ENCODE assay signal across 17 cellular contexts in the genomic region with DNA sequence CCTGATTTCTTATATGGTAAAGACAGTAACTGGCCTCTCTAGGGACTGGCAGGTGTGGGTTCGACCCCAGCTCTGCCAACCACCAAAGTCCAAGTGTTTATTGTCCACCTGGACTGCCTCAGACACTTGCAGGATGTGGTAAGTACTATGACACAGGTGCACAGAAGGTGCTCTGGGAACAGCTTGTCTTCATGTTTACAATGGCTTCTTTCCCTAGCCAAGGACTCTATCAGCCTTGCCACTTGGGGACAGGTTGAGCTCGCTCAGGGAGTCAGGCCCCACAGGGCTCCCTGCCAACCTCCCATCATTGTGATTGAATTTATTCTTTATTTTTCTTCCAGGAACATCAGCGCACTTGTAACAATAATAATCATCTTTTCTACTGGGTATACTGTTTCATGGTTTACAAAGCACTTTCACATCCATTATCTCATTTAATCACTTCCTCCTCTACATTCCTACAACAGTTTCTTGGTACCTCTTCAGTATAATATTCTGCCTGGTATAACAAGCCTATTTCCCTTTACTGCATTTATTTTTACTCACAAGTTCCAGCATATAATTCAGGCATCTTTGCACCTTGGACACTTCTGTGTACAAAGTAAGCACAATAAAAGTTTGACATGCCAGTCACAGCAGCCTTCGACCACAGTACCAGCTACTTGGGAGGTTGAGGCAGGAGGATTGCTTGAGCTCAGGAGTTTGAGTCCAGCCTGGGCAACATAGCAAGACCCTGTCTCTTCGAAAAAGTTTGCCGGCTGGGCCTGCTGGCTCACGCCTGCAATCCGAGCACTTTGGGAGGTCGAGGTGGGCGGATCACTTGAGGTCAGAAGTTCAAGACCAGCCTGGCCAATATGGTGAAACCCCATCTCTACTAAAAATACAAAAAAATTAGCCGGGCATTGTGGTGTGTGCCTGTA. TPM values are rescaled to one million over a fixed set of nuclear protein-coding genes. Genes with fewer than 3 reads are reported as not detected.
DNase-seq lines count a peak whose midpoint lies in the region; ATAC-seq and TF ChIP-seq lines count a peak whose summit lies in the region.
"Had no signal": no experiment of that assay in that cellular context is flagged by ENCODE, and none has a peak within 500 bp of the region (broad histone marks: within the 10 kb centered on the region; RNA-seq: fewer than 3 reads in every experiment).

No MANE protein-coding gene starts in this region.

- peaks cover 3% of the 10 kb centered on the region for H3K4me1 Mint-ChIP-seq in activated naive CD4-positive, alpha-beta T cell treated with anti-CD3 and anti-CD28 coated beads, Interleukin-2, amount 50 U/mL, for 24 hours
- H3K4me1 Mint-ChIP-seq in activated naive CD4-positive, alpha-beta T cell treated with anti-CD3 and anti-CD28 coated beads for 36 hours (ENCODE audit: low read depth), result peaks cover 2% of the 10 kb centered on the region
- peaks cover 13% of the 10 kb centered on the region for H3K4me1 Mint-ChIP-seq in type B pancreatic cell (ENCODE audit: unreplicated experiment)
- H3K4me1 Mint-ChIP-seq in stimulated activated naive CD8-positive, alpha-beta T cell treated with anti-CD3 and anti-CD28 coated beads, Interleukin-15, amount 100 ng/mL, for 72 hours, result peaks cover 32% of the 10 kb centered on the region
- H3K4me1 Mint-ChIP-seq in activated T-helper 1 cell treated with anti-CD3 and anti-CD28 coated beads, Interleukin-12 subunit alpha, Interleukin-12 subunit beta, Interleukin-2, Interleukin-4 antibody, amounts not matched to agents 30 ng/mL and 10 ng/mL and 1 ng/mL, durations not matched to agents 14 hours and 24 hours and 36 hours (ENCODE audit: low read depth), result peaks cover 7% of the 10 kb centered on the region
- H3K4me1 Mint-ChIP-seq: neural crest cell had no signal

- CTCF ChIA-PET in activated naive CD4-positive, alpha-beta T cell treated with anti-CD3 and anti-CD28 coated beads for 36 hours (lab: Charles Lee), result interaction anchor here (0.6 to 1.7 kb wide), 2 partner anchors 12 to 97 kb away, joined by 5 read pairs; no protein-coding TSS in a partner anchor

- intact Hi-C loops in activated naive CD4-positive, alpha-beta T cell treated with anti-CD3 and anti-CD28 coated beads for 36 hours (cut with micrococcal nuclease), result no loop called here
- intact Hi-C loops in activated T-helper 1 cell treated with anti-CD3 and anti-CD28 coated beads, Interleukin-12 subunit alpha, Interleukin-12 subunit beta, Interleukin-2, Interleukin-4 antibody, amounts not matched to agents 30 ng/mL and 10 ng/mL and 1 ng/mL, durations not matched to agents 14 hours and 24 hours and 36 hours (cut with micrococcal nuclease), result no loop called here

- H3K27me3 Mint-ChIP-seq in activated naive CD4-positive, alpha-beta T cell treated with anti-CD3 and anti-CD28 coated beads, Interleukin-2, amount 50 U/mL, for 24 hours, result no peaks in the 10 kb centered on the region
- no peaks in the 10 kb centered on the region for H3K27me3 Mint-ChIP-seq in activated naive CD4-positive, alpha-beta T cell treated with anti-CD3 and anti-CD28 coated beads for 36 hours (ENCODE audit: low read depth)
- no peaks in the 10 kb centered on the region for H3K27me3 Mint-ChIP-seq in type B pancreatic cell
- no peaks in the 10 kb centered on the region for H3K27me3 Mint-ChIP-seq in stimulated activated naive CD8-positive, alpha-beta T cell treated with anti-CD3 and anti-CD28 coated beads, Interleukin-15, amount 100 ng/mL, for 72 hours
- peaks cover 2% of the 10 kb centered on the region for H3K27me3 Mint-ChIP-seq in activated T-helper 1 cell treated with anti-CD3 and anti-CD28 coated beads, Interleukin-12 subunit alpha, Interleukin-12 subunit beta, Interleukin-2, Interleukin-4 antibody, amounts not matched to agents 30 ng/mL and 10 ng/mL and 1 ng/mL, durations not matched to agents 14 hours and 24 hours and 36 hours (ENCODE audit: insufficient read depth)
- H3K27me3 Mint-ChIP-seq: activated CD8-positive, alpha-beta memory T cell treated with anti-CD3 and anti-CD28 coated beads, Interleukin-2, amount 10 ng/mL, durations not matched to agents 7 days and 5 days had no signal

- no peak for DNase-seq in activated naive CD4-positive, alpha-beta T cell treated with anti-CD3 and anti-CD28 coated beads for 36 hours
- peak; percentile 61 for DNase-seq in NCI-H69 (lab: John Stamatoyannopoulos, UW)
- DNase-seq in epithelial cell of prostate (ENCODE audit: low read depth, low spot score), result no peak
- no peak for DNase-seq in type B pancreatic cell (ENCODE audit: extremely low spot score, unreplicated experiment)
- no peak for DNase-seq in stimulated activated naive CD8-positive, alpha-beta T cell treated with anti-CD3 and anti-CD28 coated beads, Interleukin-15, amount 100 ng/mL, for 72 hours
- no peak for DNase-seq in activated T-helper 1 cell treated with anti-CD3 and anti-CD28 coated beads, Interleukin-12 subunit alpha, Interleukin-12 subunit beta, Interleukin-2, Interleukin-4 antibody, amounts not matched to agents 30 ng/mL and 10 ng/mL and 1 ng/mL, durations not matched to agents 14 hours and 24 hours and 36 hours (ENCODE audit: low spot score)
- no peak for DNase-seq in substantia nigra (lab: John Stamatoyannopoulos, UW)
- DNase-seq: activated CD8-positive, alpha-beta memory T cell treated with anti-CD3 and anti-CD28 coated beads, Interleukin-2, amount 10 ng/mL, durations not matched to agents 7 days and 5 days; activated naive CD4-positive, alpha-beta T cell treated with Interleukin-2 at 50 U/mL for 16 hours; H9; stimulated activated CD4-positive, alpha-beta T cell treated with anti-CD3 and anti-CD28 coated beads, Interleukin-4, amount 100 ng/mL, for 24 hours; SW 1271 had no signal

- no peak for TF ChIP-seq CTCF in type B pancreatic cell (conservative IDR thresholded peaks at IDR 0.05)

- ATAC-seq in stimulated activated naive CD8-positive, alpha-beta T cell treated with anti-CD3 and anti-CD28 coated beads, Interleukin-15, amount 100 ng/mL, for 72 hours, result no peak
- ATAC-seq: activated CD8-positive, alpha-beta memory T cell treated with anti-CD3 and anti-CD28 coated beads, Interleukin-2, amount 10 ng/mL, durations not matched to agents 7 days and 5 days; sciatic nerve had no signal

- H3K36me3 Mint-ChIP-seq in activated naive CD4-positive, alpha-beta T cell treated with anti-CD3 and anti-CD28 coated beads, Interleukin-2, amount 50 U/mL, for 24 hours, result no peaks in the 10 kb centered on the region
- no peaks in the 10 kb centered on the region for H3K36me3 Mint-ChIP-seq in activated naive CD4-positive, alpha-beta T cell treated with anti-CD3 and anti-CD28 coated beads for 36 hours (ENCODE audit: low read depth)
- no peaks in the 10 kb centered on the region for H3K36me3 Mint-ChIP-seq in type B pancreatic cell
- no peaks in the 10 kb centered on the region for H3K36me3 Mint-ChIP-seq in activated T-helper 1 cell treated with anti-CD3 and anti-CD28 coated beads, Interleukin-12 subunit alpha, Interleukin-12 subunit beta, Interleukin-2, Interleukin-4 antibody, amounts not matched to agents 30 ng/mL and 10 ng/mL and 1 ng/mL, durations not matched to agents 14 hours and 24 hours and 36 hours (ENCODE audit: low read depth)
- H3K36me3 Mint-ChIP-seq: activated CD8-positive, alpha-beta memory T cell treated with anti-CD3 and anti-CD28 coated beads, Interleukin-2, amount 10 ng/mL, durations not matched to agents 7 days and 5 days; brain had no signal

- peak overlapping the region; percentile 30 for H3K27ac Mint-ChIP-seq in activated naive CD4-positive, alpha-beta T cell treated with anti-CD3 and anti-CD28 coated beads, Interleukin-2, amount 50 U/mL, for 24 hours
- H3K27ac Mint-ChIP-seq in activated naive CD4-positive, alpha-beta T cell treated with anti-CD3 and anti-CD28 coated beads for 36 hours, result no peak overlapping the region
- H3K27ac Mint-ChIP-seq in type B pancreatic cell, result peak overlapping the region; percentile 7
- H3K27ac Mint-ChIP-seq in stimulated activated naive CD8-positive, alpha-beta T cell treated with anti-CD3 and anti-CD28 coated beads, Interleukin-15, amount 100 ng/mL, for 72 hours, result no peak overlapping the region
- H3K27ac Mint-ChIP-seq in activated T-helper 1 cell treated with anti-CD3 and anti-CD28 coated beads, Interleukin-12 subunit alpha, Interleukin-12 subunit beta, Interleukin-2, Interleukin-4 antibody, amounts not matched to agents 30 ng/mL and 10 ng/mL and 1 ng/mL, durations not matched to agents 14 hours and 24 hours and 36 hours, result no peak overlapping the region
- H3K27ac Mint-ChIP-seq: activated CD8-positive, alpha-beta memory T cell treated with anti-CD3 and anti-CD28 coated beads, Interleukin-2, amount 10 ng/mL, durations not matched to agents 7 days and 5 days; brain had no signal

- H3K27ac ChIP-seq in epithelial cell of prostate (peak overlapping the region; percentile 6), substantia nigra (ENCODE audit: low read depth, low read length, poor library complexity, severe bottlenecking) (no peak overlapping the region)
- H3K27ac ChIP-seq: KMS-11 had no signal

- H3K9me3 Mint-ChIP-seq in activated naive CD4-positive, alpha-beta T cell treated with anti-CD3 and anti-CD28 coated beads, Interleukin-2, amount 50 U/mL, for 24 hours, result no peaks in the 10 kb centered on the region
- H3K9me3 Mint-ChIP-seq in activated naive CD4-positive, alpha-beta T cell treated with anti-CD3 and anti-CD28 coated beads for 36 hours, result no peaks in the 10 kb centered on the region
- H3K9me3 Mint-ChIP-seq in type B pancreatic cell, result no peaks in the 10 kb centered on the region
- no peaks in the 10 kb centered on the region for H3K9me3 Mint-ChIP-seq in stimulated activated naive CD8-positive, alpha-beta T cell treated with anti-CD3 and anti-CD28 coated beads, Interleukin-15, amount 100 ng/mL, for 72 hours
- no peaks in the 10 kb centered on the region for H3K9me3 Mint-ChIP-seq in activated T-helper 1 cell treated with anti-CD3 and anti-CD28 coated beads, Interleukin-12 subunit alpha, Interleukin-12 subunit beta, Interleukin-2, Interleukin-4 antibody, amounts not matched to agents 30 ng/mL and 10 ng/mL and 1 ng/mL, durations not matched to agents 14 hours and 24 hours and 36 hours
- H3K9me3 Mint-ChIP-seq: neural crest cell had no signal

- no peak overlapping the region for H3K4me3 Mint-ChIP-seq in activated naive CD4-positive, alpha-beta T cell treated with anti-CD3 and anti-CD28 coated beads, Interleukin-2, amount 50 U/mL, for 24 hours
- no peak overlapping the region for H3K4me3 Mint-ChIP-seq in activated naive CD4-positive, alpha-beta T cell treated with anti-CD3 and anti-CD28 coated beads for 36 hours
- H3K4me3 Mint-ChIP-seq in type B pancreatic cell, result peak overlapping the region; percentile 23
- no peak overlapping the region for H3K4me3 Mint-ChIP-seq in stimulated activated naive CD8-positive, alpha-beta T cell treated with anti-CD3 and anti-CD28 coated beads, Interleukin-15, amount 100 ng/mL, for 72 hours
- no peak overlapping the region for H3K4me3 Mint-ChIP-seq in activated T-helper 1 cell treated with anti-CD3 and anti-CD28 coated beads, Interleukin-12 subunit alpha, Interleukin-12 subunit beta, Interleukin-2, Interleukin-4 antibody, amounts not matched to agents 30 ng/mL and 10 ng/mL and 1 ng/mL, durations not matched to agents 14 hours and 24 hours and 36 hours
- H3K4me3 Mint-ChIP-seq: activated CD8-positive, alpha-beta memory T cell treated with anti-CD3 and anti-CD28 coated beads, Interleukin-2, amount 10 ng/mL, durations not matched to agents 7 days and 5 days; H9 had no signal

RNA-seq across cellular contexts. Expression of gene GATAD2A, which starts 24.2 kb away (rescaled TPM):
- 100 to 1,000 TPM in 1 of 2 experiments, 10 to 100 TPM in 1; 91.2 to 100 TPM for total RNA-seq in activated naive CD4-positive, alpha-beta T cell treated with anti-CD3 and anti-CD28 coated beads for 36 hours
- 102 and 113 TPM in 2 replicates for total RNA-seq in type B pancreatic cell (ENCODE audit: low replicate concordance)
- 139 and 142 TPM in 2 replicates for total RNA-seq in activated T-helper 1 cell treated with anti-CD3 and anti-CD28 coated beads, Interleukin-12 subunit alpha, Interleukin-12 subunit beta, Interleukin-2, Interleukin-4 antibody, amounts not matched to agents 30 ng/mL and 10 ng/mL and 1 ng/mL, durations not matched to agents 14 hours and 24 hours and 36 hours

Comparison
In these comparisons a context has a peak if more than half of its experiments do, and no peak if none do; other contexts are left out.
1. H3K27ac Mint-ChIP-seq: peak in activated naive CD4-positive, alpha-beta T cell treated with anti-CD3 and anti-CD28 coated beads, Interleukin-2, amount 50 U/mL, for 24 hours (single experiment) and type B pancreatic cell (single experiment); none in activated naive CD4-positive, alpha-beta T cell treated with anti-CD3 and anti-CD28 coated beads for 36 hours (single experiment), stimulated activated naive CD8-positive, alpha-beta T cell treated with anti-CD3 and anti-CD28 coated beads, Interleukin-15, amount 100 ng/mL, for 72 hours (0 of 2) and activated T-helper 1 cell treated with anti-CD3 and anti-CD28 coated beads, Interleukin-12 subunit alpha, Interleukin-12 subunit beta, Interleukin-2, Interleukin-4 antibody, amounts not matched to agents 30 ng/mL and 10 ng/mL and 1 ng/mL, durations not matched to agents 14 hours and 24 hours and 36 hours (single experiment).